ENCODE assay signal across 26 cellular contexts in the genomic region with DNA sequence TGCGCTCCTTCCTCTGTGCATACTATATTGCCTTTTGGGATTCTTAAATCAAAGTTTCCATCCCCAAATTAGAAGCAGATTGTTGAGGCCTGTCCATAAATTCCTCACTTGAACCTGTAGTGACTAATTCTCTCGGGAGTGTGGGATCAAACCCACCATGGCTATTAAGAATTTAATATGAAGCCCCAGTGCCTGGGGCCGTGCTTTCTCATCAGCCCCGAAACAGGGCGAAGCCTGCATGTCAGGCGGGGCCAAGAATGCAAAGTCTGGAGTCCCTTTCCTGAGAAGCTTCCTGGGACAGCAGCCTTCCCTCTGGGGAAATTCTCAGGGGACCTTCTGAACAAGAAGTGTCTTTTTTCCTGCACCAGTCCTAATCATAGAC. TPM values are rescaled to one million over a fixed set of nuclear protein-coding genes. Genes with fewer than 3 reads are reported as not detected.
A peak's percentile ranks its signal among the peaks of the same experiment; 100 is the strongest.
DNase-seq lines count a peak whose midpoint lies in the region; TF ChIP-seq lines count a peak whose summit lies in the region.
"Had no signal": no experiment of that assay in that cellular context is flagged by ENCODE, and none has a peak within 500 bp of the region (broad histone marks: within the 10 kb centered on the region; RNA-seq: fewer than 3 reads in every experiment).

No MANE protein-coding gene starts in this region.

- peak overlapping the region; percentile 81 for H3K27ac ChIP-seq in HUES48 (ENCODE audit: low read depth, low read length)
- H3K27ac ChIP-seq in iPS-20b (ENCODE audit: low read length), result no peak overlapping the region
- peak overlapping the region; percentile 15 for H3K27ac ChIP-seq in suprapubic skin
- H3K27ac ChIP-seq in stomach, result no peak overlapping the region
- H3K27ac ChIP-seq: ovary, SJSA1 had no signal

- TF ChIP-seq POLR2A in suprapubic skin (IDR thresholded peaks at IDR 0.05) (no peak), stomach (IDR thresholded peaks at IDR 0.05) (no peak)

- H3K36me3 Mint-ChIP-seq in MCF 10A (ENCODE audit: insufficient read depth, unreplicated experiment) (no peaks in the 10 kb centered on the region), Caco-2 (ENCODE audit: insufficient read depth, unreplicated experiment) (no peaks in the 10 kb centered on the region)
- H3K36me3 Mint-ChIP-seq: stimulated activated naive B cell treated with anti-CD40 and anti-IgM and Interleukin-4, amounts not matched to agents 10 μg/mL and 1 μg/mL and 100 μg/mL, for 72 hours had no signal

- H3K36me3 ChIP-seq in HUES48 (ENCODE audit: control insufficient read depth, insufficient read depth, low read length) (no peaks in the 10 kb centered on the region), iPS-20b (ENCODE audit: insufficient read depth, low read depth, low read length) (no peaks in the 10 kb centered on the region), suprapubic skin (no peaks in the 10 kb centered on the region), Caco-2 (ENCODE audit: control insufficient read depth, insufficient read depth, low read length) (no peaks in the 10 kb centered on the region), stomach (no peaks in the 10 kb centered on the region)
- H3K36me3 ChIP-seq: ovary, SJSA1 had no signal

- POLR2A ChIA-PET in MCF 10A (lab: Yijun Ruan, JAX) (interaction anchor here (1.1 to 25.1 kb wide), 12 partner anchors 1 to 368 kb away, joined by 3 to 535 read pairs (median 40); partner anchors contain the start of genes FAT2, G3BP1, GM2A and SLC36A1), Caco-2 (lab: Charles Lee) (no interaction called here)

- H3K9me3 Mint-ChIP-seq in MCF 10A (ENCODE audit: unreplicated experiment) (no peaks in the 10 kb centered on the region), Caco-2 (ENCODE audit: unreplicated experiment) (no peaks in the 10 kb centered on the region)
- H3K9me3 Mint-ChIP-seq: activated B cell treated with CpG ODN at 0.5 μM for 24 hours; activated T-cell treated with anti-CD3 and anti-CD28 coated beads, Interleukin-2, amount 50 U/mL, for 72 hours; nephron progenitor cell; stimulated activated naive B cell treated with anti-CD40 and anti-IgM and Interleukin-4, amounts not matched to agents 10 μg/mL and 1 μg/mL and 100 μg/mL, for 72 hours had no signal

- H3K27ac Mint-ChIP-seq in MCF 10A (ENCODE audit: low read depth, unreplicated experiment) (peak overlapping the region; percentile 28), Caco-2 (ENCODE audit: unreplicated experiment) (no peak overlapping the region)
- H3K27ac Mint-ChIP-seq: activated B cell treated with CpG ODN at 0.5 μM for 24 hours; activated T-cell treated with anti-CD3 and anti-CD28 coated beads, Interleukin-2, amount 50 U/mL, for 72 hours; nephron progenitor cell had no signal

- H3K4me1 Mint-ChIP-seq in MCF 10A (ENCODE audit: insufficient read depth, unreplicated experiment), result peaks cover 76% of the 10 kb centered on the region
- H3K4me1 Mint-ChIP-seq in Caco-2 (ENCODE audit: low read depth, unreplicated experiment), result peaks cover 17% of the 10 kb centered on the region
- H3K4me1 Mint-ChIP-seq: activated B cell treated with CpG ODN at 0.5 μM for 24 hours; stimulated activated naive B cell treated with anti-CD40 and anti-IgM and Interleukin-4, amounts not matched to agents 10 μg/mL and 1 μg/mL and 100 μg/mL, for 72 hours had no signal

- BruUV-seq in MCF 10A (replicated peaks; lab: Mats Ljungman, UMichigan) (no TSS peak), Caco-2 (replicated peaks; lab: Mats Ljungman, UMichigan) (no TSS peak)

- TF ChIP-seq EP300 in suprapubic skin (IDR thresholded peaks at IDR 0.05), result no peak
- TF ChIP-seq EP300 in stomach (IDR thresholded peaks at IDR 0.05), result no peak

- no peak overlapping the region for H3K9ac ChIP-seq in HUES48 (ENCODE audit: low read depth, low read length)
- H3K9ac ChIP-seq in iPS-20b (ENCODE audit: low read depth, low read length), result peak overlapping the region; percentile 28; the same call in 1 of the 2 replicates

- H3K27me3 ChIP-seq in HUES48 (ENCODE audit: control insufficient read depth, insufficient read depth, low read length) (no peaks in the 10 kb centered on the region), iPS-20b (ENCODE audit: insufficient read depth, low read length) (no peaks in the 10 kb centered on the region), suprapubic skin (no peaks in the 10 kb centered on the region), Caco-2 (replicated peaks; ENCODE audit: control insufficient read depth, insufficient read depth, low read length) (no peaks in the 10 kb centered on the region), stomach (peaks cover 0 to 40% (median 5%) of the 10 kb centered on the region in 3 donors)
- H3K27me3 ChIP-seq: ovary had no signal

- CTCF ChIA-PET in MCF 10A (lab: Yijun Ruan, JAX), result interaction anchor here (1.2 to 18.4 kb wide), 5 partner anchors 7 to 49 kb away, joined by 4 to 174 read pairs (median 69); no protein-coding TSS in a partner anchor
- CTCF ChIA-PET in Caco-2 (lab: Charles Lee), result no interaction called here

- peak; percentile 64 for DNase-seq in MCF 10A (ENCODE audit: unreplicated experiment)
- DNase-seq in suprapubic skin (ENCODE audit: low spot score in 2 of 2), result no peak
- no peak for DNase-seq in Caco-2
- DNase-seq in stomach, result no peak
- DNase-seq in activated CD8-positive, alpha-beta memory T cell treated with anti-CD3 and anti-CD28 coated beads, Interleukin-2, amount 50 U/mL, for 48 hours, result no peak
- DNase-seq: activated B cell treated with CpG ODN at 0.5 μM for 24 hours; activated naive CD4-positive, alpha-beta T cell; activated T-cell treated with anti-CD3 and anti-CD28 coated beads, Interleukin-2, amount 50 U/mL, for 72 hours; cerebellar nuclear complex; hippocampal formation; left cardiac atrium; NCI-H1048; NCI-H1694 treated with DMSO at 0.1 percent for 48 hours; NCI-H446; NCI-H82; nephron progenitor cell; ovary; stimulated activated naive B cell treated with anti-CD40 and anti-IgM and Interleukin-4, amounts not matched to agents 10 μg/mL and 1 μg/mL and 100 μg/mL, for 72 hours had no signal

- WGBS in suprapubic skin, result 28% methylated on average over 6 of the region's 6 CpGs
- WGBS in stomach, 5 donors, result 76 to 86% (median 78%) methylated on average over 4 to 6 of the region's 6 CpGs

- H3K4me3 ChIP-seq in HUES48 (ENCODE audit: low read depth, low read length), result no peak overlapping the region; the same call in 1 of the 2 replicates
- peak overlapping the region; percentile 4; the same call in 1 of the 2 replicates for H3K4me3 ChIP-seq in iPS-20b (ENCODE audit: low read length)
- no peak overlapping the region for H3K4me3 ChIP-seq in suprapubic skin
- H3K4me3 ChIP-seq in Caco-2 (ENCODE audit: low read depth, low read length), result no peak overlapping the region
- no peak overlapping the region for H3K4me3 ChIP-seq in stomach
- H3K4me3 ChIP-seq: lung, ovary, SJSA1 had no signal

- intact Hi-C loops in MCF 10A (cut with micrococcal nuclease) (no loop called here), Caco-2 (cut with micrococcal nuclease; ENCODE audit: unreplicated experiment) (no loop called here), stomach (cut with DNase I; ENCODE audit: low total_unique reads) (no loop called here)

- H3K4me3 Mint-ChIP-seq in MCF 10A (ENCODE audit: unreplicated experiment) (no peak overlapping the region), Caco-2 (ENCODE audit: unreplicated experiment) (no peak overlapping the region)
- H3K4me3 Mint-ChIP-seq: activated B cell treated with CpG ODN at 0.5 μM for 24 hours; activated T-cell treated with anti-CD3 and anti-CD28 coated beads, Interleukin-2, amount 50 U/mL, for 72 hours; nephron progenitor cell; stimulated activated naive B cell treated with anti-CD40 and anti-IgM and Interleukin-4, amounts not matched to agents 10 μg/mL and 1 μg/mL and 100 μg/mL, for 72 hours had no signal

- no peak for TF ChIP-seq CTCF in MCF 10A (IDR thresholded peaks at IDR 0.05; ENCODE audit: unreplicated experiment)
- no peak for TF ChIP-seq CTCF in suprapubic skin (IDR thresholded peaks at IDR 0.05)
- no peak for TF ChIP-seq CTCF in Caco-2 (IDR thresholded peaks at IDR 0.05; ENCODE audit: insufficient read depth in 1 of 2, low read depth in 1 of 2, low read length in 1 of 2, severe bottlenecking in 1 of 2, unreplicated experiment in 1 of 2)
- TF ChIP-seq CTCF in stomach (IDR thresholded peaks at IDR 0.05), result no peak

- peaks cover 25% of the 10 kb centered on the region for H3K4me1 ChIP-seq in HUES48 (ENCODE audit: control insufficient read depth, insufficient read depth, low read length)
- peaks cover 27% of the 10 kb centered on the region for H3K4me1 ChIP-seq in iPS-20b (ENCODE audit: insufficient read depth, low read length)
- peaks cover 68% of the 10 kb centered on the region for H3K4me1 ChIP-seq in suprapubic skin
- H3K4me1 ChIP-seq in Caco-2, result peaks cover 41% of the 10 kb centered on the region
- no peaks in the 10 kb centered on the region for H3K4me1 ChIP-seq in stomach

- H3K27me3 Mint-ChIP-seq in MCF 10A (ENCODE audit: insufficient read depth, unreplicated experiment) (no peaks in the 10 kb centered on the region), Caco-2 (ENCODE audit: insufficient read depth, unreplicated experiment) (no peaks in the 10 kb centered on the region)

- H3K9me3 ChIP-seq in HUES48 (ENCODE audit: control insufficient read depth, insufficient read depth, low read length), result no peaks in the 10 kb centered on the region
- no peaks in the 10 kb centered on the region for H3K9me3 ChIP-seq in iPS-20b (ENCODE audit: insufficient read depth, low read depth, low read length)
- H3K9me3 ChIP-seq in suprapubic skin, result no peaks in the 10 kb centered on the region
- no peaks in the 10 kb centered on the region; the same call in 1 of the 2 replicates for H3K9me3 ChIP-seq in Caco-2
- H3K9me3 ChIP-seq in stomach, result no peaks in the 10 kb centered on the region
- H3K9me3 ChIP-seq: ovary, SJSA1 had no signal

RNA-seq across cellular contexts. Expression of gene FAT2, which starts 29.3 kb away (rescaled TPM):
- total RNA-seq in MCF 10A (2022) (5.9 and 9.9 TPM in 2 replicates), suprapubic skin (100 to 1,000 TPM; 107 to 205 (median 164) TPM), Caco-2 (2022) (0.21 and 0.32 TPM in 2 replicates), stomach (1 to 10 TPM in 1 of 5 donors, under 1 TPM in 2, not detected in 2; 0.18 to 4.5 (median 0.58) TPM)
- polyA plus RNA-seq in stomach, result 10 to 100 TPM in 1 of 3 donors, not detected in 2; 16.8 TPM
- total RNA-seq: activated T-cell treated with anti-CD3 and anti-CD28 coated beads, Interleukin-2, amount 50 U/mL, for 72 hours; dermis microvascular lymphatic vessel endothelial cell; G401; T-helper 1 cell treated with Interleukin-12 subunit alpha and Interleukin-12 subunit beta and Interleukin-4 antibody, amounts not matched to agents 30 ng/mL and 1 ng/mL, for 36 hours had no signal
- polyA plus RNA-seq: BJ had no signal

Comparison
In these comparisons a context has a peak if more than half of its experiments do, and no peak if none do; other contexts are left out.
1. H3K27ac ChIP-seq: peak in HUES48 (single experiment) and suprapubic skin (single experiment); none in iPS-20b (single experiment) and stomach (0 of 5).